Comparison of ENCODE assay signal across 8 cellular contexts in the genomic region with DNA sequence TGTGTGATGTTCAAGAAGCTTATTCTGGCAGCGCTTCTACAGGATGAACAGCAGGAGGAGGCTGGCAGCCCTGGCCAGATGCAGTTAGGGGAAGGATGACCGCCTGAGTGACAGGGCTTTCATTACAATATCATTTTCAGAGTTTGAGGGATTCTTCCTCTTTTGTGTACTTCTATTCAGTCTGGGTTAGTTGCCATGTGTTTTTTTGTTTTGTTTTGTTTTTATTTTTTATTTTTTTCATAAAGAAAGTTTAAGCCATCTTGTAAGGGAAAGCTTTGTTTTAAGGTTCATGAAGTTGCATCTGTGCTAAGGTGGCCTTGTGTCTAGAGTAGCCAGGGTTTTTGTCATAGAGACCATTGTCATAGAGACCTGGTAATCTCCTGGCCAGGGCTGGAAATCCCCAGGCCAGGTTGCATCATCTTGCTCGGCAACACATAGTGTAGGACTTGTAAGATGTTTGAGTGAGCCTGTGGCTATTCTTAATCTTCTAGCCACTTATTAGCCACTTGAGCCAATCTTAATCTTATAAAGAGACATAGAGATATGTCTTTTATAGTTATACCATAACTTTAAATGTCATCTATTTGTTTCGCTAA.
A peak's percentile ranks its signal among the peaks of the same experiment; 100 is the strongest.
DNase-seq lines count a peak whose midpoint lies in the region; ATAC-seq and TF ChIP-seq lines count a peak whose summit lies in the region.

No MANE protein-coding gene starts in this region.

- H3K4me1 Mint-ChIP-seq in activated T-helper 1 cell treated with anti-CD3 and anti-CD28 coated beads, Interleukin-12 subunit alpha, Interleukin-12 subunit beta, Interleukin-2, Interleukin-4 antibody, amounts not matched to agents 30 ng/mL and 10 ng/mL and 1 ng/mL, durations not matched to agents 14 hours and 24 hours and 36 hours (ENCODE audit: low read depth): no peaks in the 10 kb centered on the region

- DNase-seq in NCI-H460 (ENCODE audit: extremely low read depth, low read depth) (peak; percentile 54), kidney tubule cell (ENCODE audit: low spot score) (peak; percentile 75), heart right ventricle (no peak), mesenteric fat pad (ENCODE audit: low spot score) (no peak)
- DNase-seq in activated naive CD4-positive, alpha-beta T cell treated with anti-CD3 and anti-CD28 coated beads, Interleukin-2, amount 50 U/mL, for 72 hours (ENCODE audit: low spot score in 2 of 2): no peak
- DNase-seq in activated T-helper 1 cell treated with anti-CD3 and anti-CD28 coated beads, Interleukin-12 subunit alpha, Interleukin-12 subunit beta, Interleukin-2, Interleukin-4 antibody, amounts not matched to agents 30 ng/mL and 10 ng/mL and 1 ng/mL, durations not matched to agents 14 hours and 24 hours and 36 hours (ENCODE audit: low spot score): no peak

- H3K27ac ChIP-seq in heart right ventricle: no peak overlapping the region

- H3K4me3 Mint-ChIP-seq in activated T-helper 1 cell treated with anti-CD3 and anti-CD28 coated beads, Interleukin-12 subunit alpha, Interleukin-12 subunit beta, Interleukin-2, Interleukin-4 antibody, amounts not matched to agents 30 ng/mL and 10 ng/mL and 1 ng/mL, durations not matched to agents 14 hours and 24 hours and 36 hours: no peak overlapping the region

- no peaks in the 10 kb centered on the region for H3K9me3 ChIP-seq in heart right ventricle

- H3K4me1 ChIP-seq in heart right ventricle: no peaks in the 10 kb centered on the region

- H3K27ac Mint-ChIP-seq in activated naive CD4-positive, alpha-beta T cell treated with anti-CD3 and anti-CD28 coated beads, Interleukin-2, amount 50 U/mL, for 72 hours: no peak overlapping the region
- no peak overlapping the region for H3K27ac Mint-ChIP-seq in activated T-helper 1 cell treated with anti-CD3 and anti-CD28 coated beads, Interleukin-12 subunit alpha, Interleukin-12 subunit beta, Interleukin-2, Interleukin-4 antibody, amounts not matched to agents 30 ng/mL and 10 ng/mL and 1 ng/mL, durations not matched to agents 14 hours and 24 hours and 36 hours

- intact Hi-C loops in heart right ventricle (cut with DNase I): no loop called here
- intact Hi-C loops in activated T-helper 1 cell treated with anti-CD3 and anti-CD28 coated beads, Interleukin-12 subunit alpha, Interleukin-12 subunit beta, Interleukin-2, Interleukin-4 antibody, amounts not matched to agents 30 ng/mL and 10 ng/mL and 1 ng/mL, durations not matched to agents 14 hours and 24 hours and 36 hours (cut with micrococcal nuclease): no loop called here

- H3K36me3 Mint-ChIP-seq in activated naive CD4-positive, alpha-beta T cell treated with anti-CD3 and anti-CD28 coated beads, Interleukin-2, amount 50 U/mL, for 72 hours: no peaks in the 10 kb centered on the region
- H3K36me3 Mint-ChIP-seq in activated T-helper 1 cell treated with anti-CD3 and anti-CD28 coated beads, Interleukin-12 subunit alpha, Interleukin-12 subunit beta, Interleukin-2, Interleukin-4 antibody, amounts not matched to agents 30 ng/mL and 10 ng/mL and 1 ng/mL, durations not matched to agents 14 hours and 24 hours and 36 hours (ENCODE audit: low read depth): no peaks in the 10 kb centered on the region

- no peaks in the 10 kb centered on the region for H3K27me3 Mint-ChIP-seq in activated T-helper 1 cell treated with anti-CD3 and anti-CD28 coated beads, Interleukin-12 subunit alpha, Interleukin-12 subunit beta, Interleukin-2, Interleukin-4 antibody, amounts not matched to agents 30 ng/mL and 10 ng/mL and 1 ng/mL, durations not matched to agents 14 hours and 24 hours and 36 hours (ENCODE audit: insufficient read depth)

- H3K36me3 ChIP-seq in heart right ventricle: no peaks in the 10 kb centered on the region

- H3K4me3 ChIP-seq in heart right ventricle: no peak overlapping the region

- no peak for TF ChIP-seq CTCF in heart right ventricle (IDR thresholded peaks at IDR 0.05)

- 79 to 84% methylated on average over 4 of the region's 4 CpGs for WGBS in heart right ventricle, 2 donors

- H3K27me3 ChIP-seq in heart right ventricle: no peaks in the 10 kb centered on the region

- H3K9me3 Mint-ChIP-seq in activated naive CD4-positive, alpha-beta T cell treated with anti-CD3 and anti-CD28 coated beads, Interleukin-2, amount 50 U/mL, for 72 hours: peaks cover 0 to 18% of the 10 kb centered on the region in 2 donors
- no peaks in the 10 kb centered on the region for H3K9me3 Mint-ChIP-seq in activated T-helper 1 cell treated with anti-CD3 and anti-CD28 coated beads, Interleukin-12 subunit alpha, Interleukin-12 subunit beta, Interleukin-2, Interleukin-4 antibody, amounts not matched to agents 30 ng/mL and 10 ng/mL and 1 ng/mL, durations not matched to agents 14 hours and 24 hours and 36 hours

- peak; percentile 98 for ATAC-seq in GM19025 (IDR thresholded peaks at IDR 0.05; ENCODE audit: low read depth, unreplicated experiment)
- ATAC-seq in HG02763 (IDR thresholded peaks at IDR 0.05; ENCODE audit: unreplicated experiment): peak; percentile 96
- ATAC-seq in heart right ventricle: no peak
- no peak for ATAC-seq in activated naive CD4-positive, alpha-beta T cell treated with anti-CD3 and anti-CD28 coated beads, Interleukin-2, amount 50 U/mL, for 72 hours

Comparison
In these comparisons a context has a peak if more than half of its experiments do, and no peak if none do; other contexts are left out.
1. ATAC-seq: peak in GM19025 (single experiment) and HG02763 (single experiment); none in heart right ventricle (0 of 8) and activated naive CD4-positive, alpha-beta T cell treated with anti-CD3 and anti-CD28 coated beads, Interleukin-2, amount 50 U/mL, for 72 hours (0 of 2).
2. DNase-seq: peak in NCI-H460 (single experiment) and kidney tubule cell (single experiment); none in heart right ventricle (0 of 2), mesenteric fat pad (single experiment), activated naive CD4-positive, alpha-beta T cell treated with anti-CD3 and anti-CD28 coated beads, Interleukin-2, amount 50 U/mL, for 72 hours (0 of 2) and activated T-helper 1 cell treated with anti-CD3 and anti-CD28 coated beads, Interleukin-12 subunit alpha, Interleukin-12 subunit beta, Interleukin-2, Interleukin-4 antibody, amounts not matched to agents 30 ng/mL and 10 ng/mL and 1 ng/mL, durations not matched to agents 14 hours and 24 hours and 36 hours (single experiment).